14 cellular contexts compared by ENCODE assay signal in the genomic region with DNA sequence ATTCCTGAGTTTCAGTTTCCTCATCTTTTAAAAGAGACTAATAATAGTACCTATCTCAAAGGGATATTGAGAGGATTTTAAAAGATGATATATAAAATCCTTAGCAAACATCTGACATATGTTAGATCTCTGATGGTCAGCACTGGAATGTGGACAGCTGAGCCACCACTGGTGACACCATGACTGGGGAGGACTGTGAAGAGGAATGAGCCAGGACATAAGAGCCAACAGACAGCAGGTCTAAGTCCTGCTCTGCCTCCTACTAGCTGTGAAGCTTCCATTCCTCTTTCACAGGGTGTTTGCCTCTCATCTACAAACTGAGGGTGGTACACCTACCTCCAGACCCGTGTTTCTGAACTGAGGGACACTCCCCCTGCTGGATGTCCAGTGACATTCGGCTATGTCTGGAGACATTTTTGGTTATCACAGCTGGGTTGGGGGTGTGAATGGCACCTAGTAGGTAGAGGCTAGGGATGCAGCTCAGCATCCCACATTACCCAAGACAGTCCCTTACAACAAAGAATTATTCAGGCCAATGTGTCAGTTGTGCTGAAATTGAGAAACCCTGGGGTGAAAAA.
DNase-seq lines count a peak whose midpoint lies in the region; ATAC-seq, FAIRE-seq and TF ChIP-seq lines count a peak whose summit lies in the region.
"Had no signal": no experiment of that assay in that cellular context is flagged by ENCODE, and none has a peak within 500 bp of the region (broad histone marks: within the 10 kb centered on the region; RNA-seq: fewer than 3 reads in every experiment).

No MANE protein-coding gene starts in this region.

- in situ Hi-C loops in HepG2 (cut with HindIII; ENCODE audit: extremely low pct_ligation_motif_present, low pct_unique_long_range_greater_than_20kb) = no loop called here

- 0% methylated on average over 2 of the region's 2 CpGs for WGBS in HepG2 (ENCODE audit: low lambda C conversion rate)
- WGBS in right lobe of liver (ENCODE audit: insufficient coverage, low coverage, low lambda C conversion rate, missing lambda C conversion rate) = 20% methylated on average over 1 of the region's 2 CpGs

- no peaks in the 10 kb centered on the region for H4K20me1 ChIP-seq in HepG2 (ENCODE audit: insufficient read depth, low read length)

- H3K27me3 ChIP-seq in HepG2 (ENCODE audit: control insufficient read depth in 1 of 2, insufficient read depth in 2 of 2, low read length in 2 of 2) = peaks cover 0 to 9% of the 10 kb centered on the region in 2 experiments; a peak in 3 of 5 replicates
- H3K27me3 ChIP-seq in right lobe of liver = no peaks in the 10 kb centered on the region
- H3K27me3 ChIP-seq in MG63 = no peaks in the 10 kb centered on the region
- H3K27me3 ChIP-seq: pancreas had no signal

- peak; percentile 87 for ATAC-seq in HepG2
- no peak for ATAC-seq in right lobe of liver
- ATAC-seq in GM21423 (IDR thresholded peaks at IDR 0.05; ENCODE audit: unreplicated experiment) = no peak
- no peak for ATAC-seq in GM19395 (IDR thresholded peaks at IDR 0.05; ENCODE audit: unreplicated experiment)
- ATAC-seq: esophagus mucosa, pancreas had no signal

- no peaks in the 10 kb centered on the region for H3K79me2 ChIP-seq in HepG2 (ENCODE audit: insufficient read depth, low read length)

- FAIRE-seq in HepG2 (lab: Jason Lieb, UNC) = peak; percentile 63
- FAIRE-seq: pancreas had no signal

- peaks cover 7% of the 10 kb centered on the region; the same call in 1 of the 2 replicates for H3K4me1 ChIP-seq in HepG2 (ENCODE audit: insufficient read depth, low read length)
- H3K4me1 ChIP-seq in right lobe of liver = no peaks in the 10 kb centered on the region
- H3K4me1 ChIP-seq: pancreas had no signal

- POLR2A ChIA-PET in HepG2 (lab: Yijun Ruan, JAX) = no interaction called here

- TF ChIP-seq RAD21 in HepG2 (CRISPR knock-in tag; IDR thresholded peaks at IDR 0.05) = no peak

- TF ChIP-seq POLR2A in HepG2 (IDR thresholded peaks at IDR 0.05; ENCODE audit: insufficient read depth in 1 of 2, low read depth in 2 of 2, low read length in 2 of 2) (no peak), right lobe of liver (IDR thresholded peaks at IDR 0.05) (no peak)

- H3K9ac ChIP-seq in HepG2 (ENCODE audit: insufficient read depth, low read depth, low read length) = no peak overlapping the region

- H3K4me2 ChIP-seq in HepG2 (ENCODE audit: low read depth, low read length) = no peak overlapping the region

- H3K4me3 ChIP-seq in HepG2 (replicated peaks in 1 of 3; ENCODE audit: insufficient read depth in 1 of 3, low read depth in 2 of 3, low read length in 3 of 3) = no peak overlapping the region
- H3K4me3 ChIP-seq in right lobe of liver = no peak overlapping the region
- no peak overlapping the region for H3K4me3 ChIP-seq in MG63
- H3K4me3 ChIP-seq: pancreas had no signal

- no peak for TF ChIP-seq EP300 in HepG2 (IDR thresholded peaks at IDR 0.05; ENCODE audit: low read depth in 2 of 2, low read length in 2 of 2)
- TF ChIP-seq EP300 in HepG2 (CRISPR knock-in tag; IDR thresholded peaks at IDR 0.05; ENCODE audit: borderline replicate concordance) = no peak

- CTCF ChIA-PET in HepG2 (lab: Yijun Ruan, JAX; ENCODE audit: low intra/inter-chr PET ratio, low total read pairs) = interaction anchor here (1.3 kb wide), 1 partner anchor 263 kb away, joined by 6 read pairs; no protein-coding TSS in a partner anchor

- peak; percentile 48 for TF ChIP-seq CTCF in HepG2 (CRISPR knock-in tag; IDR thresholded peaks at IDR 0.05)
- TF ChIP-seq CTCF in right lobe of liver (IDR thresholded peaks at IDR 0.05) = no peak

- H3K36me3 ChIP-seq in HepG2 (replicated peaks in 1 of 2; ENCODE audit: control insufficient read depth in 1 of 2, insufficient read depth in 2 of 2, low read length in 2 of 2) (no peaks in the 10 kb centered on the region), right lobe of liver (no peaks in the 10 kb centered on the region), MG63 (no peaks in the 10 kb centered on the region)
- H3K36me3 ChIP-seq: pancreas had no signal

- intact Hi-C loops in HepG2 (cut with micrococcal nuclease; ENCODE audit: unreplicated experiment) = loop anchor here (1.0 to 2.0 kb wide), 2 partner anchors 84 to 263 kb away; no protein-coding TSS in a partner anchor
- intact Hi-C loops in right lobe of liver (cut with DNase I) = no loop called here

- H3K27ac ChIP-seq in HepG2 (ENCODE audit: extremely low read length, insufficient read depth, low read length) (no peak overlapping the region), right lobe of liver (no peak overlapping the region)
- H3K27ac ChIP-seq: pancreas had no signal

- no peak overlapping the region for H2AFZ ChIP-seq in HepG2 (ENCODE audit: low read length)

- H3K9me3 ChIP-seq in HepG2 (ENCODE audit: low read length) (no peaks in the 10 kb centered on the region), right lobe of liver (no peaks in the 10 kb centered on the region), MG63 (no peaks in the 10 kb centered on the region)
- H3K9me3 ChIP-seq: pancreas had no signal

- no TSS peak for BruUV-seq in HepG2 (replicated peaks; lab: Mats Ljungman, UMichigan)

- DNase-seq in HepG2 (ENCODE audit: low spot score) (peak; percentile 35), right lobe of liver (no peak), MG63 (peak; percentile 3), cerebellar cortex (ENCODE audit: low spot score) (peak; percentile 18), occipital lobe (lab: John Stamatoyannopoulos, UW) (no peak), AG20443 (ENCODE audit: low spot score) (no peak)
- DNase-seq: COR-L47, HCEC 1CT, NCI-H2029 treated with DMSO at 0.1 percent for 48 hours, pancreas, SIG-M5 had no signal

TF ChIP-seq in HepG2, 621 proteins besides CTCF, POLR2A, EP300 and RAD21:
- no peak for TF ChIP-seq ZBTB20 (CRISPR knock-in tag; IDR thresholded peaks at IDR 0.05; ENCODE audit: borderline replicate concordance, low read depth)
- no peak for TF ChIP-seq RBM22 (optimal IDR thresholded peaks at IDR 0.05; ENCODE audit: low read length)
- no peak for TF ChIP-seq ISL2 (CRISPR knock-in tag; IDR thresholded peaks at IDR 0.05)
- no peak for TF ChIP-seq FOSL1 (CRISPR knock-in tag; IDR thresholded peaks at IDR 0.05; ENCODE audit: borderline replicate concordance)
- no peak for TF ChIP-seq ZNF749 (CRISPR knock-in tag; IDR thresholded peaks at IDR 0.05; ENCODE audit: borderline replicate concordance)
- no peak for TF ChIP-seq ZNF383 (CRISPR knock-in tag; IDR thresholded peaks at IDR 0.05; ENCODE audit: borderline replicate concordance)
- no peak for TF ChIP-seq ZNF619 (CRISPR knock-in tag; IDR thresholded peaks at IDR 0.05)
- TF ChIP-seq KDM3A (CRISPR knock-in tag; IDR thresholded peaks at IDR 0.05; ENCODE audit: low read depth) = no peak
- TF ChIP-seq FOXC1 (CRISPR knock-in tag; IDR thresholded peaks at IDR 0.05; ENCODE audit: borderline replicate concordance) = no peak
- no peak for TF ChIP-seq KAT2B (IDR thresholded peaks at IDR 0.05; ENCODE audit: borderline replicate concordance, low read depth, low read length)
- TF ChIP-seq ZKSCAN1 (IDR thresholded peaks at IDR 0.05; ENCODE audit: low read length) = 0 out of 2 replicates have a peak, but pooled peaks have one; percentile 20
- no peak for TF ChIP-seq ETV5 (CRISPR knock-in tag; IDR thresholded peaks at IDR 0.05; ENCODE audit: borderline replicate concordance)
- TF ChIP-seq SMC3 (IDR thresholded peaks at IDR 0.05; ENCODE audit: low read length) = peak; percentile 62; the same call in 1 of the 2 replicates
- TF ChIP-seq, protein P1, sequence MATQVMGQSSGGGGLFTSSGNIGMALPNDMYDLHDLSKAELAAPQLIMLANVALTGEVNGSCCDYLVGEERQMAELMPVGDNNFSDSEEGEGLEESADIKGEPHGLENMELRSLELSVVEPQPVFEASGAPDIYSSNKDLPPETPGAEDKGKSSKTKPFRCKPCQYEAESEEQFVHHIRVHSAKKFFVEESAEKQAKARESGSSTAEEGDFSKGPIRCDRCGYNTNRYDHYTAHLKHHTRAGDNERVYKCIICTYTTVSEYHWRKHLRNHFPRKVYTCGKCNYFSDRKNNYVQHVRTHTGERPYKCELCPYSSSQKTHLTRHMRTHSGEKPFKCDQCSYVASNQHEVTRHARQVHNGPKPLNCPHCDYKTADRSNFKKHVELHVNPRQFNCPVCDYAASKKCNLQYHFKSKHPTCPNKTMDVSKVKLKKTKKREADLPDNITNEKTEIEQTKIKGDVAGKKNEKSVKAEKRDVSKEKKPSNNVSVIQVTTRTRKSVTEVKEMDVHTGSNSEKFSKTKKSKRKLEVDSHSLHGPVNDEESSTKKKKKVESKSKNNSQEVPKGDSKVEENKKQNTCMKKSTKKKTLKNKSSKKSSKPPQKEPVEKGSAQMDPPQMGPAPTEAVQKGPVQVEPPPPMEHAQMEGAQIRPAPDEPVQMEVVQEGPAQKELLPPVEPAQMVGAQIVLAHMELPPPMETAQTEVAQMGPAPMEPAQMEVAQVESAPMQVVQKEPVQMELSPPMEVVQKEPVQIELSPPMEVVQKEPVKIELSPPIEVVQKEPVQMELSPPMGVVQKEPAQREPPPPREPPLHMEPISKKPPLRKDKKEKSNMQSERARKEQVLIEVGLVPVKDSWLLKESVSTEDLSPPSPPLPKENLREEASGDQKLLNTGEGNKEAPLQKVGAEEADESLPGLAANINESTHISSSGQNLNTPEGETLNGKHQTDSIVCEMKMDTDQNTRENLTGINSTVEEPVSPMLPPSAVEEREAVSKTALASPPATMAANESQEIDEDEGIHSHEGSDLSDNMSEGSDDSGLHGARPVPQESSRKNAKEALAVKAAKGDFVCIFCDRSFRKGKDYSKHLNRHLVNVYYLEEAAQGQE (IDR thresholded peaks at IDR 0.05; ENCODE audit: borderline replicate concordance in 1 of 2, low read depth in 1 of 2, low read length in 2 of 2) = 0 out of 4 replicates have a peak, but pooled peaks of 1 of the 2 experiments have one; percentile 23
TF ChIP-seq in HepG2: peak in this region for 3.

Comparison
In these comparisons a context has a peak if more than half of its experiments do, and no peak if none do; other contexts are left out.
1. DNase-seq: peak in HepG2 (single experiment), MG63 (single experiment) and cerebellar cortex (single experiment); none in right lobe of liver (0 of 3), occipital lobe (single experiment) and AG20443 (single experiment).